In genomic region chr10:104254493-104255243, GRCh38 we compare ENCODE assay signal across 8 cellular contexts. TPM values are rescaled to one million over a fixed set of nuclear protein-coding genes. Genes with fewer than 3 reads are reported as not detected.
A peak's percentile ranks its signal among the peaks of the same experiment; 100 is the strongest.
DNase-seq lines count a peak whose midpoint lies in the region; ATAC-seq, FAIRE-seq and TF ChIP-seq lines count a peak whose summit lies in the region.

Gene GSTO1 (plus strand): TSS chr10:104254892. CDS start chr10:104254929, 37 bp downstream.

- peaks cover 58% of the 10 kb centered on the region for H3K4me1 Mint-ChIP-seq in stimulated activated naive CD8-positive, alpha-beta T cell treated with anti-CD3 and anti-CD28 coated beads, Interleukin-15, Interleukin-2, amounts not matched to agents 100 ng/mL and 50 ng/mL, for 24 hours (ENCODE audit: low read depth)

- H3K27ac ChIP-seq in A549 (peak within 1 kb of the TSS; percentile 98 to 99), mesodermal cell (ENCODE audit: low read depth, low read length, severe bottlenecking) (peak within 1 kb of the TSS; percentile 48)

- peak within 1 kb of the TSS; percentile 99 for H3K4me3 ChIP-seq in A549
- H3K4me3 ChIP-seq in NT2/D1 (ENCODE audit: insufficient read length, low read depth): peak within 1 kb of the TSS; percentile 78
- peak within 1 kb of the TSS; percentile 71 for H3K4me3 ChIP-seq in epithelial cell of esophagus (ENCODE audit: low read length)
- H3K4me3 ChIP-seq in mesodermal cell (ENCODE audit: extremely low read depth, insufficient read depth, low read length, poor library complexity, severe bottlenecking): peak within 1 kb of the TSS; percentile 86

- TF ChIP-seq CTCF in A549 (IDR thresholded peaks at IDR 0.05): no peak
- TF ChIP-seq CTCF in epithelial cell of esophagus (IDR thresholded peaks at IDR 0.05; ENCODE audit: insufficient read depth, low read depth, low read length, missing control alignments): no peak

- H3K9me3 Mint-ChIP-seq in stimulated activated naive CD8-positive, alpha-beta T cell treated with anti-CD3 and anti-CD28 coated beads, Interleukin-15, Interleukin-2, amounts not matched to agents 100 ng/mL and 50 ng/mL, for 24 hours: no peaks in the 10 kb centered on the region

- DNase-seq in A549 (ENCODE audit: low read depth in 1 of 2, low spot score in 1 of 2): peak; percentile 77 to 79
- no peak for DNase-seq in NT2/D1 (ENCODE audit: low read depth, low spot score)
- DNase-seq in activated T-cell treated with anti-CD3 and anti-CD28 coated beads for 4 hours: peak; percentile 17
- peak; percentile 65 for DNase-seq in epithelial cell of esophagus (ENCODE audit: low read depth)

- peaks cover 26% of the 10 kb centered on the region for H3K36me3 ChIP-seq in NT2/D1 (ENCODE audit: insufficient read depth, insufficient read length, low read length)
- H3K36me3 ChIP-seq in mesodermal cell (ENCODE audit: control insufficient read depth, insufficient read depth, low read length): peaks cover 31% of the 10 kb centered on the region

- FAIRE-seq in A549 (lab: Jason Lieb, UNC): no peak

- H3K4me2 ChIP-seq in A549: peak within 1 kb of the TSS; percentile 74

- peak; percentile 90 for TF ChIP-seq POLR2A in A549 (IDR thresholded peaks at IDR 0.05; ENCODE audit: low read length)

- peak within 1 kb of the TSS; percentile 96 for H3K27ac Mint-ChIP-seq in stimulated activated naive CD8-positive, alpha-beta T cell treated with anti-CD3 and anti-CD28 coated beads, Interleukin-15, Interleukin-2, amounts not matched to agents 100 ng/mL and 50 ng/mL, for 24 hours

- no peaks in the 10 kb centered on the region for H3K27me3 ChIP-seq in NT2/D1 (ENCODE audit: insufficient read depth, insufficient read length)

- ATAC-seq in A549 (peak; percentile 89 to 95), GM18520 (IDR thresholded peaks at IDR 0.05; ENCODE audit: unreplicated experiment) (peak; percentile 43), HG03039 (IDR thresholded peaks at IDR 0.05; ENCODE audit: unreplicated experiment) (peak; percentile 82)

- TF ChIP-seq RAD21 in A549 (conservative IDR thresholded peaks at IDR 0.05 in 1 of 2, IDR thresholded peaks at IDR 0.05 in 1 of 2): 0 out of 5 replicates have a peak, but pooled peaks of 1 of the 2 experiments have one; percentile 9

- TF ChIP-seq EP300 in A549 (IDR thresholded peaks at IDR 0.05): no peak

- H3K27me3 Mint-ChIP-seq in stimulated activated naive CD8-positive, alpha-beta T cell treated with anti-CD3 and anti-CD28 coated beads, Interleukin-15, Interleukin-2, amounts not matched to agents 100 ng/mL and 50 ng/mL, for 24 hours: peaks cover 12% of the 10 kb centered on the region

- H3K9ac ChIP-seq in NT2/D1 (ENCODE audit: insufficient read length, low read depth): peak within 1 kb of the TSS; percentile 88

- peaks cover 43% of the 10 kb centered on the region for H3K36me3 Mint-ChIP-seq in stimulated activated naive CD8-positive, alpha-beta T cell treated with anti-CD3 and anti-CD28 coated beads, Interleukin-15, Interleukin-2, amounts not matched to agents 100 ng/mL and 50 ng/mL, for 24 hours (ENCODE audit: low read depth)

- H3K9me3 ChIP-seq in A549: no peaks in the 10 kb centered on the region
- peaks cover 4% of the 10 kb centered on the region; the same call in 1 of the 2 replicates for H3K9me3 ChIP-seq in NT2/D1 (ENCODE audit: insufficient read depth, low read length)
- no peaks in the 10 kb centered on the region for H3K9me3 ChIP-seq in mesodermal cell (ENCODE audit: control insufficient read depth, low read length)

- H3K4me1 ChIP-seq in A549: peaks cover 25% of the 10 kb centered on the region
- H3K4me1 ChIP-seq in NT2/D1 (ENCODE audit: insufficient read depth, insufficient read length): no peaks in the 10 kb centered on the region
- H3K4me1 ChIP-seq in mesodermal cell (ENCODE audit: control insufficient read depth, insufficient read depth, low read length, poor library complexity, severe bottlenecking): peaks cover 34% of the 10 kb centered on the region

- CTCF ChIA-PET in A549 (lab: Yijun Ruan, JAX): interaction anchor here (1.0 to 3.7 kb wide), 5 partner anchors 97 to 367 kb away, joined by 3 to 13 read pairs (median 3); no protein-coding TSS in a partner anchor

- POLR2A ChIA-PET in A549 (lab: Yijun Ruan, JAX): interaction anchor here (0.6 to 4.0 kb wide), 8 partner anchors 9 to 578 kb away, joined by 3 to 27 read pairs (median 4); partner anchors contain the start of genes CFAP43, GSTO2 and SFR1

- H3K4me3 Mint-ChIP-seq in stimulated activated naive CD8-positive, alpha-beta T cell treated with anti-CD3 and anti-CD28 coated beads, Interleukin-15, Interleukin-2, amounts not matched to agents 100 ng/mL and 50 ng/mL, for 24 hours: peak within 1 kb of the TSS; percentile 95

- 2% methylated on average over 29 of the region's 63 CpGs for WGBS in A549 (ENCODE audit: missing lambda C conversion rate)
- WGBS in mesodermal cell (ENCODE audit: insufficient coverage in 2 of 2), 2 experiments: 1% methylated on average over 44 to 47 of the region's 63 CpGs

TF ChIP-seq in A549, 52 proteins besides CTCF, POLR2A, EP300 and RAD21:
- TF ChIP-seq MAX (IDR thresholded peaks at IDR 0.05) (peak; percentile 80), E2F6 (IDR thresholded peaks at IDR 0.05; ENCODE audit: borderline replicate concordance, low read depth) (peak; percentile 70), MAZ (IDR thresholded peaks at IDR 0.05; ENCODE audit: borderline replicate concordance, low read depth, low read length) (0 out of 2 replicates have a peak, but pooled peaks have one; percentile 18), MYC (IDR thresholded peaks at IDR 0.05; ENCODE audit: borderline replicate concordance, low read length) (0 out of 2 replicates have a peak, but pooled peaks have one; percentile 11), PHF8 (IDR thresholded peaks at IDR 0.05; ENCODE audit: borderline replicate concordance, low read depth) (peak; percentile 58), MAFK (IDR thresholded peaks at IDR 0.05; ENCODE audit: partially characterized antibody) (no peak), FOXS1 (CRISPR knock-in tag; IDR thresholded peaks at IDR 0.05) (no peak), BCL3 (IDR thresholded peaks at IDR 0.05) (no peak; the same call in 2 of the 3 replicates), JUN (IDR thresholded peaks at IDR 0.05) (peak in 1 of 2 experiments; percentile 67; a peak in 2 of 5 replicates)
TF ChIP-seq in A549: peak in this region for 6.

RNA-seq across cellular contexts. Expression of gene GSTO1, which starts in this region (rescaled TPM):
- polyA plus RNA-seq in A549 (2011; rRNA removed): 172 and 204 TPM in 2 replicates
- polyA plus RNA-seq in A549 (2012; cell fraction: cytosol; rRNA removed): 97.9 and 112 TPM in 2 replicates
- polyA plus RNA-seq in A549 (2012; cell fraction: nucleus; rRNA removed): 33.3 and 54.1 TPM in 2 replicates
- 152 to 163 TPM (median 156 TPM) in 3 replicates for polyA plus RNA-seq in A549 (2017; fragmentation: RNase III; extraction: RNeasy Plus Mini Kit Qiagen cat#74134 plus additional on column Dnase treatment)
- polyA minus RNA-seq in A549 (2011; rRNA and poly(A)+ RNA removed): 23.8 TPM in 2 replicates
- 350 TPM for polyA plus RNA-seq in mesodermal cell (2013, experiment 1 of 2)
- polyA plus RNA-seq in mesodermal cell (2013, experiment 2 of 2): 326 TPM
